12 cellular contexts compared by ENCODE assay signal in genomic region chr1:3656450-3657095, GRCh38. TPM values are rescaled to one million over a fixed set of nuclear protein-coding genes. Genes with fewer than 3 reads are reported as not detected.
DNase-seq lines count a peak whose midpoint lies in the region; ATAC-seq and FAIRE-seq lines count a peak whose summit lies in the region.
"Had no signal": no experiment of that assay in that cellular context is flagged by ENCODE, and none has a peak within 500 bp of the region (broad histone marks: within the 10 kb centered on the region; RNA-seq: fewer than 3 reads in every experiment).

No MANE protein-coding gene starts in this region.

- H3K27me3 Mint-ChIP-seq in activated CD4-positive, alpha-beta memory T cell treated with anti-CD3 and anti-CD28 coated beads for 36 hours, result peaks cover 42% of the 10 kb centered on the region

- peak; percentile 99 for FAIRE-seq in GM19239 (lab: Jason Lieb, UNC)
- FAIRE-seq: astrocyte, D721Med had no signal

- H3K27ac Mint-ChIP-seq in activated CD4-positive, alpha-beta memory T cell treated with anti-CD3 and anti-CD28 coated beads for 36 hours, result no peak overlapping the region

- no peaks in the 10 kb centered on the region for H3K9me3 Mint-ChIP-seq in activated CD4-positive, alpha-beta memory T cell treated with anti-CD3 and anti-CD28 coated beads for 36 hours

- DNase-seq in GM19239 (ENCODE audit: insufficient read length, low spot score) (peak; percentile 68), mesenteric fat pad (ENCODE audit: low spot score) (no peak), DMS79 treated with DMSO at 0.1 percent for 48 hours (lab: John Stamatoyannopoulos, UW) (no peak), OCI-M2 (lab: John Stamatoyannopoulos, UW; ENCODE audit: unreplicated experiment) (no peak), pons (ENCODE audit: low spot score) (no peak)
- peak; percentile 48 for DNase-seq in activated CD4-positive, alpha-beta memory T cell treated with anti-CD3 and anti-CD28 coated beads for 36 hours
- DNase-seq: erythroblast, HCEC 1CT had no signal

- POLR2A ChIA-PET in activated CD4-positive, alpha-beta memory T cell treated with anti-CD3 and anti-CD28 coated beads for 36 hours (lab: Charles Lee), result no interaction called here

- H3K4me1 Mint-ChIP-seq in activated CD4-positive, alpha-beta memory T cell treated with anti-CD3 and anti-CD28 coated beads for 36 hours (ENCODE audit: low read depth), result peaks cover 13% of the 10 kb centered on the region

- ATAC-seq in GM18498 (IDR thresholded peaks at IDR 0.05; ENCODE audit: unreplicated experiment) (peak; percentile 53), HG02885 (IDR thresholded peaks at IDR 0.05; ENCODE audit: poor library complexity, unreplicated experiment) (peak; percentile 55)

- no peak overlapping the region for H3K4me3 Mint-ChIP-seq in activated CD4-positive, alpha-beta memory T cell treated with anti-CD3 and anti-CD28 coated beads for 36 hours

- intact Hi-C loops in activated CD4-positive, alpha-beta memory T cell treated with anti-CD3 and anti-CD28 coated beads for 36 hours (cut with micrococcal nuclease), result loop anchor here (10.0 kb wide), 1 partner anchor 248 kb away; the partner anchor contains the start of gene C1orf174

- H3K36me3 Mint-ChIP-seq in activated CD4-positive, alpha-beta memory T cell treated with anti-CD3 and anti-CD28 coated beads for 36 hours, result no peaks in the 10 kb centered on the region

- CTCF ChIA-PET in activated CD4-positive, alpha-beta memory T cell treated with anti-CD3 and anti-CD28 coated beads for 36 hours (lab: Charles Lee), result no interaction called here

RNA-seq across cellular contexts. Expression of gene TP73, which starts 4.3 kb away (rescaled TPM):
- total RNA-seq in activated CD4-positive, alpha-beta memory T cell treated with anti-CD3 and anti-CD28 coated beads for 36 hours, result under 1 TPM; 0.62 to 0.65 TPM
- not detected for total RNA-seq in mesenteric fat pad

RNA-seq across cellular contexts. Expression of gene WRAP73, which starts 6.7 kb away (rescaled TPM):
- total RNA-seq in activated CD4-positive, alpha-beta memory T cell treated with anti-CD3 and anti-CD28 coated beads for 36 hours, result 10 to 100 TPM; 34.5 to 34.6 TPM
- 14.8 TPM for total RNA-seq in mesenteric fat pad

RNA-seq across cellular contexts. Expression of gene TPRG1L, which starts 31.8 kb away (rescaled TPM):
- total RNA-seq in activated CD4-positive, alpha-beta memory T cell treated with anti-CD3 and anti-CD28 coated beads for 36 hours, result 10 to 100 TPM in 1 of 2 experiments, 1 to 10 TPM in 1; 9.2 to 10.4 TPM
- total RNA-seq in mesenteric fat pad, result 54.0 TPM

RNA-seq across cellular contexts. Expression of gene MEGF6, which starts 45.3 kb away (rescaled TPM):
- total RNA-seq in activated CD4-positive, alpha-beta memory T cell treated with anti-CD3 and anti-CD28 coated beads for 36 hours, result 1 to 10 TPM; 6.8 to 9.8 TPM
- total RNA-seq in mesenteric fat pad, result 61.1 TPM

Comparison
In these comparisons a context has a peak if more than half of its experiments do, and no peak if none do; other contexts are left out.
1. DNase-seq: peak in GM19239 (single experiment) and activated CD4-positive, alpha-beta memory T cell treated with anti-CD3 and anti-CD28 coated beads for 36 hours (single experiment); none in mesenteric fat pad (single experiment), DMS79 treated with DMSO at 0.1 percent for 48 hours (single experiment), OCI-M2 (single experiment) and pons (single experiment).